In genomic region chr14:80621701-80622100, GRCh38 we compare ENCODE assay signal across 12 cellular contexts.
DNase-seq lines count a peak whose midpoint lies in the region; ATAC-seq, FAIRE-seq and TF ChIP-seq lines count a peak whose summit lies in the region.
"Had no signal": no experiment of that assay in that cellular context is flagged by ENCODE, and none has a peak within 500 bp of the region (broad histone marks: within the 10 kb centered on the region; RNA-seq: fewer than 3 reads in every experiment).

No MANE protein-coding gene starts in this region.

- TF ChIP-seq POLR2A in H54 (IDR thresholded peaks at IDR 0.05; ENCODE audit: low read depth, low read length) = no peak

- DNase-seq in activated CD4-positive, CD25-positive, alpha-beta regulatory T cell (lab: John Stamatoyannopoulos, UW) = no peak
- DNase-seq in astrocyte of the hippocampus (ENCODE audit: low read depth, low spot score) (peak; percentile 20), NCI-H82 (lab: John Stamatoyannopoulos, UW) (no peak), NCI-H2081 treated with DMSO at 0.1 percent for 48 hours (lab: John Stamatoyannopoulos, UW) (no peak), H54 (ENCODE audit: insufficient read length, low spot score) (no peak), frontal cortex (ENCODE audit: low spot score in 2 of 2) (no peak)
- DNase-seq: activated T-cell treated with anti-CD3 and anti-CD28 coated beads, Interleukin-2, amount 50 U/mL, for 72 hours; kidney; NCI-H1930; psoas muscle had no signal

- FAIRE-seq in H54 (lab: Jason Lieb, UNC) (no peak), frontal cortex (lab: Jason Lieb, UNC) (no peak)
- FAIRE-seq: kidney had no signal

- ATAC-seq in activated CD4-positive, CD25-positive, alpha-beta regulatory T cell treated with anti-CD3 and anti-CD28 coated beads, Interleukin-2, amount 50 U/mL, for 24 hours = peak; percentile 41 to 59
- peak; percentile 56 for ATAC-seq in HG03066 (IDR thresholded peaks at IDR 0.05; ENCODE audit: low read depth, unreplicated experiment)
- ATAC-seq: activated T-cell treated with anti-CD3 and anti-CD28 coated beads, Interleukin-2, amount 50 U/mL, for 72 hours; psoas muscle had no signal
